Comparison of ENCODE assay signal across 8 cellular contexts in the genomic region with DNA sequence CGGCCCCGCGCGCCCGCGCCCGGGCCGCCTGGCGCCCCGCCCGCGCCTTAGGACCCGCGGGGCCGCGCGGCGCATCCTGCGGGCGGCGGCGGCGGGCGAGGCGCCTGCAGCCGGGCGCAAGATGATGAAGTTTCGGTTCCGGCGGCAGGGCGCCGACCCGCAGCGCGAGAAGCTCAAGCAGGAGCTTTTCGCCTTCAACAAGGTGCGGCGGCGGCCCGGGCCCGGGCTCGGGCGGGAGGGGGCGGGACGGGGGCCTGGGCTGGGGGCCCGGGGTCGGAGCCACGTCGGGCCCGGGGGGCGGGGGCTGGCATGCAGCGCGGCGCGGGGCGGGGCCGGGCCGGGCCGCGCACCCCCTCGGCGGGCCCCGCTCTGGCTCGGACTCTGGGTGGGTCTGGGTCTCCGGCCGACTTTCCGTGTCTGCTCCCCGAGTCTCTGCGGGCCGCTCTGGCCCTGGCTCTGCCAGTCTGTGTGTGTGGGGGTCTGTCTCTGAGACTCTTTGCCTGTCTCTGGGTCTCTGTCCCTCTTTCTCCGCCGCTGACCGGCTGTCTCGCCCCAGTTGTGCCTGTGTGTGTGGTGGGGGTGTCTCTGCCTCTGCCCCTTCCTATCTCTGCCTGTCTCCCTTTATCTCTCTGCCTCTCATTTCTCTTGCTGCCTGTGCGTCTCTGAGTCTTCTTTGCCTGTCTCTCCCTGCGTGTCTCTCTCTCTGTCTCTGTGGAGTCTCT. TPM values are rescaled to one million over a fixed set of nuclear protein-coding genes. Genes with fewer than 3 reads are reported as not detected.
A peak's percentile ranks its signal among the peaks of the same experiment; 100 is the strongest.
DNase-seq lines count a peak whose midpoint lies in the region; ATAC-seq and TF ChIP-seq lines count a peak whose summit lies in the region.

LLGL1 (plus strand) TSS at position 74 of the 722 bp plus-strand sequence; CDS start at position 122, 48 bp downstream.

- ATAC-seq in GM21576 (IDR thresholded peaks at IDR 0.05; ENCODE audit: unreplicated experiment): peak; percentile 4
- ATAC-seq in central memory CD8-positive, alpha-beta T cell (replicated peaks; ENCODE audit: extremely low read depth, poor library complexity, severe bottlenecking): peak; percentile 6

- H3K9me3 ChIP-seq in NT2/D1 (ENCODE audit: insufficient read depth, low read length) (no peaks in the 10 kb centered on the region), mesenchymal stem cell (ENCODE audit: control insufficient read depth, low read length) (no peaks in the 10 kb centered on the region), thyroid gland (no peaks in the 10 kb centered on the region)

- H3K4me1 ChIP-seq in NT2/D1 (ENCODE audit: insufficient read depth, insufficient read length) (peaks cover 10% of the 10 kb centered on the region), mesenchymal stem cell (ENCODE audit: control insufficient read depth, insufficient read depth, low read depth, low read length) (peaks cover 33% of the 10 kb centered on the region), thyroid gland (peaks cover 8 to 12% of the 10 kb centered on the region in 2 donors)

- peak within 1 kb of the TSS; percentile 99 for H4K8ac ChIP-seq in mesenchymal stem cell (ENCODE audit: low read length)

- peak within 1 kb of the TSS; percentile 95 for H2BK15ac ChIP-seq in mesenchymal stem cell (ENCODE audit: low read depth, poor library complexity, severe bottlenecking)

- H3K27ac Mint-ChIP-seq in central memory CD8-positive, alpha-beta T cell (ENCODE audit: low read depth): peak within 1 kb of the TSS; percentile 88

- peak within 1 kb of the TSS; percentile 73 for H2AFZ ChIP-seq in mesenchymal stem cell (ENCODE audit: low read depth, low read length)

- H3K18ac ChIP-seq in mesenchymal stem cell (ENCODE audit: low read depth in 1 of 2, low read length in 2 of 2): peak within 1 kb of the TSS; percentile 72 to 83

- H2BK12ac ChIP-seq in mesenchymal stem cell (ENCODE audit: low read length in 2 of 2): peak within 1 kb of the TSS; percentile 28 to 75

- H3K36me3 ChIP-seq in NT2/D1 (ENCODE audit: insufficient read depth, insufficient read length, low read length): peaks cover 13% of the 10 kb centered on the region
- peaks cover 0 to 8% of the 10 kb centered on the region in 2 experiments for H3K36me3 ChIP-seq in mesenchymal stem cell (ENCODE audit: control insufficient read depth in 1 of 2, insufficient read depth in 2 of 2, low read depth in 1 of 2, low read length in 2 of 2)
- H3K36me3 ChIP-seq in thyroid gland: no peaks in the 10 kb centered on the region

- no peak for TF ChIP-seq POLR2A in thyroid gland (IDR thresholded peaks at IDR 0.05)

- peaks cover 39% of the 10 kb centered on the region for H3K4me1 Mint-ChIP-seq in central memory CD8-positive, alpha-beta T cell

- peak within 1 kb of the TSS in 1 of 2 experiments; percentile 2 for H3K14ac ChIP-seq in mesenchymal stem cell (ENCODE audit: low read length in 2 of 2)

- peak within 1 kb of the TSS; percentile 88 for H4K91ac ChIP-seq in mesenchymal stem cell (ENCODE audit: low read length)

- peak within 1 kb of the TSS; percentile 20 for H3K27ac ChIP-seq in mesenchymal stem cell (ENCODE audit: low read length, poor library complexity, severe bottlenecking)
- H3K27ac ChIP-seq in thyroid gland: peak within 1 kb of the TSS in 2 of 3 donors; percentile 49 to 50

- H3K27me3 Mint-ChIP-seq in central memory CD8-positive, alpha-beta T cell: no peaks in the 10 kb centered on the region

- no peak within 1 kb of the TSS for H2AK5ac ChIP-seq in mesenchymal stem cell (ENCODE audit: low read length, severe bottlenecking)

- peak within 1 kb of the TSS; percentile 89 for H3K4me3 Mint-ChIP-seq in central memory CD8-positive, alpha-beta T cell

- peak within 1 kb of the TSS; percentile 70 to 75 for H3K4ac ChIP-seq in mesenchymal stem cell (ENCODE audit: low read depth in 1 of 2, low read length in 2 of 2)

- H3K9me3 Mint-ChIP-seq in central memory CD8-positive, alpha-beta T cell: no peaks in the 10 kb centered on the region

- H3K79me1 ChIP-seq in mesenchymal stem cell (replicated peaks; ENCODE audit: low read length, poor library complexity, severe bottlenecking): peaks cover 32% of the 10 kb centered on the region

- H3K4me2 ChIP-seq in mesenchymal stem cell (ENCODE audit: low read length, poor library complexity, severe bottlenecking): peak within 1 kb of the TSS; percentile 90

- H3K27me3 ChIP-seq in NT2/D1 (ENCODE audit: insufficient read depth, insufficient read length): no peaks in the 10 kb centered on the region
- H3K27me3 ChIP-seq in mesenchymal stem cell (ENCODE audit: control insufficient read depth in 1 of 2, insufficient read depth in 1 of 2, low read length in 2 of 2): no peaks in the 10 kb centered on the region
- H3K27me3 ChIP-seq in thyroid gland: no peaks in the 10 kb centered on the region

- peaks cover 7% of the 10 kb centered on the region for H3K36me3 Mint-ChIP-seq in central memory CD8-positive, alpha-beta T cell (ENCODE audit: insufficient read depth)

- 0% methylated on average over 37 of the region's 76 CpGs for WGBS in mesenchymal stem cell
- 0 to 1% methylated on average over 6 to 30 of the region's 76 CpGs for WGBS in thyroid gland, 2 donors

- H3K4me3 ChIP-seq in NT2/D1 (ENCODE audit: insufficient read length, low read depth) (peak within 1 kb of the TSS; percentile 79), mesenchymal stem cell (ENCODE audit: insufficient read depth in 1 of 2, low read depth in 1 of 2, low read length in 2 of 2) (peak within 1 kb of the TSS; percentile 77 to 98), thyroid gland (replicated peaks in 1 of 3) (peak within 1 kb of the TSS; percentile 11 to 53 (median 47))

- intact Hi-C loops in thyroid gland (cut with DNase I): no loop called here

- H3K23ac ChIP-seq in mesenchymal stem cell (ENCODE audit: low read length in 2 of 2): peak within 1 kb of the TSS in 1 of 2 experiments; percentile 54

- TF ChIP-seq CTCF in thyroid gland (IDR thresholded peaks at IDR 0.05): no peak

- H2BK120ac ChIP-seq in mesenchymal stem cell (ENCODE audit: low read depth, low read length): peak within 1 kb of the TSS; percentile 90

- H3K9ac ChIP-seq in NT2/D1 (ENCODE audit: insufficient read length, low read depth): peak within 1 kb of the TSS; percentile 92
- peak within 1 kb of the TSS; percentile 95 for H3K9ac ChIP-seq in mesenchymal stem cell (ENCODE audit: low read length)

- H2BK5ac ChIP-seq in mesenchymal stem cell (ENCODE audit: low read depth, low read length, poor library complexity, severe bottlenecking): no peak within 1 kb of the TSS

- DNase-seq in Daoy (ENCODE audit: low read depth) (no peak), NT2/D1 (ENCODE audit: low read depth, low spot score) (no peak), mesenchymal stem cell (peak; percentile 35), thyroid gland (peak in 1 of 2 donors; percentile 8), COLO668 (lab: John Stamatoyannopoulos, UW; ENCODE audit: unreplicated experiment) (no peak), NCI-H526 treated with DMSO at 0.1 percent for 48 hours (lab: John Stamatoyannopoulos, UW) (no peak)
- DNase-seq in central memory CD8-positive, alpha-beta T cell (ENCODE audit: low spot score in 2 of 2): no peak

RNA-seq across cellular contexts. Expression of gene LLGL1, which starts in this region (rescaled TPM):
- 22.6 and 24.3 TPM in 2 replicates for total RNA-seq in Daoy (2014; rRNA removed; shearing (Covaris generic))
- 13.5 TPM for polyA plus RNA-seq in mesenchymal stem cell (2013, experiment 1 of 2)
- 13.0 TPM for polyA plus RNA-seq in mesenchymal stem cell (2013, experiment 2 of 2)
- total RNA-seq in thyroid gland: 10 to 100 TPM; 14.5 to 19.4 (median 17.5) TPM
